ENCODE assay signal across 1 cellular context in genomic region chr3:15427182-15427880, GRCh38.
TF ChIP-seq lines count a peak whose summit lies in the region.

EAF1 (plus strand) TSS chr3:15427598; CDS start chr3:15427780, 182 bp downstream.
METTL6 (minus strand) TSS chr3:15427544; CDS start chr3:15426511, 1,033 bp downstream.

TF ChIP-seq in HepG2, 621 proteins besides CTCF, POLR2A, EP300 and RAD21 (continued from another document and continues in another):
- TF ChIP-seq CSRNP1 (CRISPR knock-in tag; IDR thresholded peaks at IDR 0.05) (peak; percentile 79; the same call in 1 of the 2 replicates), REPIN1 (CRISPR knock-in tag; IDR thresholded peaks at IDR 0.05; ENCODE audit: borderline replicate concordance, low read depth) (peak; percentile 48; the same call in 1 of the 2 replicates), ZNF639 (CRISPR knock-in tag; conservative IDR thresholded peaks at IDR 0.05) (peak; percentile 6; the same call in 1 of the 2 replicates), ZNF431 (CRISPR knock-in tag; IDR thresholded peaks at IDR 0.05; ENCODE audit: borderline replicate concordance, low read depth) (peak; percentile 79; the same call in 1 of the 2 replicates), THAP9 (CRISPR knock-in tag; IDR thresholded peaks at IDR 0.05; ENCODE audit: borderline replicate concordance) (peak; percentile 96), ZNF607 (CRISPR knock-in tag; IDR thresholded peaks at IDR 0.05; ENCODE audit: borderline replicate concordance) (no peak), NKX3-1 (CRISPR knock-in tag; IDR thresholded peaks at IDR 0.05) (peak; percentile 74; the same call in 1 of the 2 replicates), ZNF569 (CRISPR knock-in tag; IDR thresholded peaks at IDR 0.05; ENCODE audit: borderline replicate concordance) (0 out of 2 replicates have a peak, but pooled peaks have one; percentile 27), ZNF770 (CRISPR knock-in tag; IDR thresholded peaks at IDR 0.05) (no peak), RNF2 (conservative IDR thresholded peaks at IDR 0.05; ENCODE audit: low read depth) (no peak), ZXDC (CRISPR knock-in tag; IDR thresholded peaks at IDR 0.05) (0 out of 2 replicates have a peak, but pooled peaks have one; percentile 26), GFI1 (CRISPR knock-in tag; IDR thresholded peaks at IDR 0.05; ENCODE audit: borderline replicate concordance) (0 out of 2 replicates have a peak, but pooled peaks have one; percentile 43), ELF1 (CRISPR knock-in tag; IDR thresholded peaks at IDR 0.05) (peak; percentile 97), ZNF710 (CRISPR knock-in tag; IDR thresholded peaks at IDR 0.05; ENCODE audit: borderline replicate concordance) (no peak; the same call in 1 of the 2 replicates), E2F5 (CRISPR knock-in tag; conservative IDR thresholded peaks at IDR 0.05) (no peak), HCFC1 (IDR thresholded peaks at IDR 0.05; ENCODE audit: low read depth, low read length) (peak; percentile 30; the same call in 1 of the 2 replicates), RERE (CRISPR knock-in tag; IDR thresholded peaks at IDR 0.05; ENCODE audit: low read depth) (no peak), JUNB (CRISPR knock-in tag; IDR thresholded peaks at IDR 0.05; ENCODE audit: borderline replicate concordance) (no peak), NR2F6 (IDR thresholded peaks at IDR 0.05) (no peak), NR2F6 (CRISPR knock-in tag; IDR thresholded peaks at IDR 0.05) (0 out of 2 replicates have a peak, but pooled peaks have one; percentile 7), ARNT (IDR thresholded peaks at IDR 0.05) (no peak), ZNF615 (CRISPR knock-in tag; IDR thresholded peaks at IDR 0.05; ENCODE audit: borderline replicate concordance) (0 out of 2 replicates have a peak, but pooled peaks have one; percentile 43), MXD4 (CRISPR knock-in tag; IDR thresholded peaks at IDR 0.05) (0 out of 2 replicates have a peak, but pooled peaks have one; percentile 43), ZSCAN30 (CRISPR knock-in tag; IDR thresholded peaks at IDR 0.05) (no peak), ZNF616 (CRISPR knock-in tag; IDR thresholded peaks at IDR 0.05; ENCODE audit: low read depth) (0 out of 2 replicates have a peak, but pooled peaks have one; percentile 41), GABPA (IDR thresholded peaks at IDR 0.05; ENCODE audit: low read depth, low read length) (peak; percentile 95), GABPA (CRISPR knock-in tag; IDR thresholded peaks at IDR 0.05; ENCODE audit: low read depth) (peak; percentile 98), BORCS8-MEF2B (CRISPR knock-in tag; IDR thresholded peaks at IDR 0.05) (0 out of 2 replicates have a peak, but pooled peaks have one; percentile 45), ZNF24 (IDR thresholded peaks at IDR 0.05) (no peak), SMC3 (IDR thresholded peaks at IDR 0.05; ENCODE audit: low read length) (no peak), TFE3 (CRISPR knock-in tag; IDR thresholded peaks at IDR 0.05) (0 out of 2 replicates have a peak, but pooled peaks have one; percentile 42), ZNF766 (CRISPR knock-in tag; IDR thresholded peaks at IDR 0.05; ENCODE audit: borderline replicate concordance) (0 out of 2 replicates have a peak, but pooled peaks have one; percentile 51), MAFG (CRISPR knock-in tag; IDR thresholded peaks at IDR 0.05) (no peak), ATF5 (CRISPR knock-in tag; IDR thresholded peaks at IDR 0.05; ENCODE audit: low read depth) (no peak)
